24 cellular contexts compared by ENCODE assay signal in the genomic region with DNA sequence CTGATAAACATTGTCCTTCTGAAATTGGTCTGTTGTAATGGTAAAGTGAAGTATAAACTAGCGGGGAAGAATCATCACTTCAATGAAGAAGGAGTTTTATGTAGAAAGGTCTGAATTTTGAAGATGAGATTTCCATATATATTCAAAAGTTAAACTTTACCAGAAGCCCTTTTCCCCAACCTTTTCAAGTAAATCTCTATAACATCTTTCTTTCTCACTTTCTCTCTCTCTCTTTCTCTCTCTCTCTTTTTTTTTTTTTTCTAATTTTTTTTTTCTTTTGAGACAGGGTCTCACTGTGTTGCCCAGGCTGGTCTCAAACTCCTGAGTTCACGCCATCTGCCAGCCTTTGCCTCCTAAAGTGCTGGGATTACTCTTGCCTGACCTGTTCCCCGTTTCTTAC.
"Had no signal": no experiment of that assay in that cellular context is flagged by ENCODE, and none has a peak within 500 bp of the region (broad histone marks: within the 10 kb centered on the region; RNA-seq: fewer than 3 reads in every experiment).

No MANE protein-coding gene starts in this region.

- FAIRE-seq: colon, islet of Langerhans had no signal

- H3K9me3 Mint-ChIP-seq: activated naive CD4-positive, alpha-beta T cell treated with anti-CD3 and anti-CD28 coated beads, Interleukin-2, amount 50 U/mL, for 24 hours; activated T-cell treated with anti-CD3 and anti-CD28 coated beads, Interleukin-2, amount 50 U/mL, for 72 hours; central memory CD8-positive, alpha-beta T cell; T-cell; T-helper 2 cell treated with Interferon-gamma antibody and Interleukin-4, amounts not matched to agents 5 μg/mL and 100 μg/mL, for 36 hours; type B pancreatic cell had no signal

- H3K27ac Mint-ChIP-seq: activated naive CD4-positive, alpha-beta T cell treated with anti-CD3 and anti-CD28 coated beads, Interleukin-2, amount 50 U/mL, for 24 hours; activated T-cell treated with anti-CD3 and anti-CD28 coated beads, Interleukin-2, amount 50 U/mL, for 72 hours; T-helper 2 cell treated with Interferon-gamma antibody and Interleukin-4, amounts not matched to agents 5 μg/mL and 100 μg/mL, for 36 hours; type B pancreatic cell had no signal

- H3K27me3 Mint-ChIP-seq: activated naive CD4-positive, alpha-beta T cell treated with anti-CD3 and anti-CD28 coated beads, Interleukin-2, amount 50 U/mL, for 24 hours; central memory CD8-positive, alpha-beta T cell; T-cell; type B pancreatic cell had no signal

- ATAC-seq: activated T-cell treated with anti-CD3 and anti-CD28 coated beads, Interleukin-2, amount 50 U/mL, for 72 hours; heart left ventricle; left cardiac atrium; mucosa of descending colon; T-cell had no signal

- H3K4me1 ChIP-seq: breast epithelium, prostate gland, testis had no signal

- DNase-seq: activated CD4-positive, CD25-positive, alpha-beta regulatory T cell treated with anti-CD3 and anti-CD28 coated beads, Interleukin-2, amount 50 U/mL, for 72 hours; activated CD8-positive, alpha-beta memory T cell treated with anti-CD3 and anti-CD28 coated beads, Interleukin-2, amount 50 U/mL, for 48 hours; activated effector memory CD4-positive, alpha-beta T cell treated with anti-CD3 and anti-CD28 coated beads, Interleukin-2, amount 50 U/mL, for 16 hours; activated T-cell treated with anti-CD3 and anti-CD28 coated beads, Interleukin-2, amount 50 U/mL, for 72 hours; dorsolateral prefrontal cortex; heart left ventricle; left cardiac atrium; mesenchymal stem cell; mucosa of descending colon; stimulated activated CD4-positive, alpha-beta T cell treated with anti-CD3 and anti-CD28 coated beads, Interleukin-2, amount 100 ng/mL, for 48 hours; stimulated activated CD8-positive, alpha-beta memory T cell treated with anti-CD3 and anti-CD28 coated beads, Interleukin-4, amount 100 ng/mL, for 48 hours; stimulated activated naive CD4-positive, alpha-beta T cell; T-cell; testis; WERI-Rb-1 had no signal

- H3K27ac ChIP-seq: breast epithelium, dorsolateral prefrontal cortex, epithelial cell of prostate, heart left ventricle, prostate gland, testis, WERI-Rb-1 had no signal

- H3K4me3 Mint-ChIP-seq: activated naive CD4-positive, alpha-beta T cell treated with anti-CD3 and anti-CD28 coated beads, Interleukin-2, amount 50 U/mL, for 24 hours; activated T-cell treated with anti-CD3 and anti-CD28 coated beads, Interleukin-2, amount 50 U/mL, for 72 hours; central memory CD8-positive, alpha-beta T cell; T-cell; T-helper 2 cell treated with Interferon-gamma antibody and Interleukin-4, amounts not matched to agents 5 μg/mL and 100 μg/mL, for 36 hours; type B pancreatic cell had no signal

- H3K4me3 ChIP-seq: breast epithelium, dorsolateral prefrontal cortex, heart left ventricle, mucosa of descending colon, prostate gland, testis had no signal

- H3K27me3 ChIP-seq: breast epithelium, dorsolateral prefrontal cortex, heart left ventricle, testis had no signal

- H3K9me3 ChIP-seq: breast epithelium, heart left ventricle, mucosa of descending colon, prostate gland, testis had no signal
